In the genomic region with DNA sequence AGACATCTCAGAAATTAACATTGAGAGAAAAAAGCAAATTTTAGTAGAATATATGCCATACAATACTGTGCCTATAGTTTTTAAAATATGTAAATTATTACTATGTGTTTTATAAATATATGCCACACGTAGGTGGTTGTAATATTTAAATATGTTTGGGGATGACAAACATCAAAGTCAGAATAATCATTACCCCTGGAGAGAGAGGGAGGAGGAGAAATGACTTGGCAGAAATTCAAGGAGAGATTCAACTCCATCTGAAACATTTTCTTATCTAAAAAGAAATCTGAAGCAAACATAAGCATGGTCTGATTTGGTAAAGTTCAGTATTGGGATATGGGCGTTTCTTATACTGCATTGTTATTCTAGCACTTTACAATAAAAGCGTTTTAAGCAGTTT, we compare ENCODE assay signal across 28 cellular contexts.
"Had no signal": no experiment of that assay in that cellular context is flagged by ENCODE, and none has a peak within 500 bp of the region (broad histone marks: within the 10 kb centered on the region; RNA-seq: fewer than 3 reads in every experiment).

No MANE protein-coding gene starts in this region.

- H3K4me2 ChIP-seq: hepatocyte had no signal

- H3K36me3 ChIP-seq: colonic mucosa, esophagus muscularis mucosa, esophagus squamous epithelium, gastrocnemius medialis, gastroesophageal sphincter, heart left ventricle, heart right ventricle had no signal

- H3K27ac ChIP-seq: colonic mucosa, coronary artery, dorsolateral prefrontal cortex, epithelial cell of prostate, esophagus muscularis mucosa, esophagus squamous epithelium, foreskin keratinocyte, gastrocnemius medialis, gastroesophageal sphincter, heart left ventricle, heart right ventricle, hepatocyte had no signal

- H3K27me3 ChIP-seq: colonic mucosa, dorsolateral prefrontal cortex, esophagus muscularis mucosa, esophagus squamous epithelium, foreskin keratinocyte, gastrocnemius medialis, gastroesophageal sphincter, heart left ventricle, heart right ventricle, hepatocyte had no signal

- H2AFZ ChIP-seq: hepatocyte had no signal

- FAIRE-seq: endometrium, endothelial cell of umbilical vein, frontal cortex had no signal

- H3K79me2 ChIP-seq: hepatocyte had no signal

- H3K4me1 ChIP-seq: colonic mucosa, esophagus muscularis mucosa, esophagus squamous epithelium, foreskin keratinocyte, gastrocnemius medialis, gastroesophageal sphincter had no signal

- ATAC-seq: effector memory CD8-positive, alpha-beta T cell; esophagus mucosa; foreskin keratinocyte; gastrocnemius medialis; gastroesophageal sphincter; heart left ventricle; heart right ventricle had no signal

- DNase-seq: colonic mucosa; cortex of kidney; dermis blood vessel endothelial cell; dorsolateral prefrontal cortex; effector CD4-positive, alpha-beta T cell; effector CD8-positive, alpha-beta T cell; effector memory CD4-positive, alpha-beta T cell; effector memory CD8-positive, alpha-beta T cell; endodermal cell; erythroblast; esophagus squamous epithelium; foreskin fibroblast; foreskin keratinocyte; foreskin melanocyte; gastrocnemius medialis; glutamatergic neuron; head of caudate nucleus; heart left ventricle; heart right ventricle had no signal

- H3K4me3 ChIP-seq: colonic mucosa, coronary artery, dorsolateral prefrontal cortex, esophagus muscularis mucosa, esophagus squamous epithelium, gastrocnemius medialis, gastroesophageal sphincter, heart left ventricle, heart right ventricle, hepatocyte had no signal

- H3K9me3 ChIP-seq: colonic mucosa, esophagus muscularis mucosa, esophagus squamous epithelium, gastrocnemius medialis, gastroesophageal sphincter had no signal
